18 cellular contexts compared by ENCODE assay signal in the genomic region with DNA sequence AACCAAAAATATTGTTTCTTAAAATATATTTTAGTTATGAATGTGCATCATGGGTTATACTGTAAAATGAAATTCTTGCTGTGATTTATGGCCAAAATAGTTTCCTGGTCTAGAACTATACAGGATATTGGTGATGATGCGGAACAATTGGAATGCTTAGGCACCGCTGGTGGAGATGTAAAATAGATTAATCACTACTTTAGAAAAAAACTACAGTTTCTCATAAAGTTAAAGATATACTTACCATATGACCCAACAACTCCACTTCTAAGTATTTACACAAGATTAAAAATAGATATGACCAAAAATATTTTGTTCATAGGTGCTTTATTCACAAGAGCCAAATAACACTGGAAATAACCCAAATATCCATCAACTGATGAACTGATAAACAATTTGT.
"Had no signal": no experiment of that assay in that cellular context is flagged by ENCODE, and none has a peak within 500 bp of the region (broad histone marks: within the 10 kb centered on the region; RNA-seq: fewer than 3 reads in every experiment).

No MANE protein-coding gene starts in this region.

- H3K4me1 ChIP-seq: sigmoid colon, tibial artery had no signal

- H3K27ac ChIP-seq: dorsolateral prefrontal cortex, neural progenitor cell, sigmoid colon, tibial artery had no signal

- H2AFZ ChIP-seq: neural progenitor cell had no signal

- FAIRE-seq: islet of Langerhans, urothelium cell line had no signal

- H3K4me2 ChIP-seq: neural progenitor cell had no signal

- H3K27me3 ChIP-seq: dorsolateral prefrontal cortex, neural progenitor cell, sigmoid colon, tibial artery had no signal

- ATAC-seq: left lobe of liver; stimulated activated memory B cell treated with anti-CD40 and anti-IgM and Interleukin-4, amounts not matched to agents 10 μg/mL and 1 μg/mL and 100 μg/mL, for 72 hours had no signal

- H3K36me3 ChIP-seq: neural progenitor cell, sigmoid colon, tibial artery had no signal

- H3K9me3 ChIP-seq: sigmoid colon, tibial artery had no signal

- DNase-seq: activated CD4-positive, alpha-beta T cell treated with anti-CD3 and anti-CD28 coated beads, Interleukin-2, amount 10 ng/mL, durations not matched to agents 24 days and 14 days; activated CD4-positive, CD25-positive, alpha-beta regulatory T cell; activated CD8-positive, alpha-beta memory T cell treated with anti-CD3 and anti-CD28 coated beads, Interleukin-2, amount 50 U/mL, for 48 hours; activated naive CD8-positive, alpha-beta T cell treated with anti-CD3 and anti-CD28 coated beads for 36 hours; amygdala; dorsolateral prefrontal cortex; foreskin melanocyte; head of caudate nucleus; mammary epithelial cell; naive B cell; sigmoid colon; stimulated activated CD4-positive, alpha-beta T cell treated with anti-CD3 and anti-CD28 coated beads, Interleukin-2, amount 100 ng/mL, for 48 hours; tibial artery had no signal

- H3K4me3 ChIP-seq: dorsolateral prefrontal cortex, neural progenitor cell, sigmoid colon, tibial artery had no signal
